Comparison of ENCODE assay signal across 10 cellular contexts in genomic region chr11:101128571-101129202, GRCh38. TPM values are rescaled to one million over a fixed set of nuclear protein-coding genes. Genes with fewer than 3 reads are reported as not detected.
DNase-seq lines count a peak whose midpoint lies in the region; ATAC-seq and TF ChIP-seq lines count a peak whose summit lies in the region.
"Had no signal": no experiment of that assay in that cellular context is flagged by ENCODE, and none has a peak within 500 bp of the region (broad histone marks: within the 10 kb centered on the region; RNA-seq: fewer than 3 reads in every experiment).

No MANE protein-coding gene starts in this region.

- ATAC-seq in activated CD8-positive, alpha-beta memory T cell treated with anti-CD3 and anti-CD28 coated beads, Interleukin-2, amount 10 ng/mL, durations not matched to agents 7 days and 5 days = no peak
- no peak for ATAC-seq in GM21360 (IDR thresholded peaks at IDR 0.05; ENCODE audit: unreplicated experiment)
- ATAC-seq in activated CD4-positive, alpha-beta T cell treated with anti-CD3 and anti-CD28 coated beads for 36 hours = no peak

- peak; percentile 40 for DNase-seq in activated CD8-positive, alpha-beta memory T cell treated with anti-CD3 and anti-CD28 coated beads, Interleukin-2, amount 50 U/mL, for 48 hours
- no peak for DNase-seq in activated CD8-positive, alpha-beta memory T cell treated with anti-CD3 and anti-CD28 coated beads, Interleukin-2, amount 10 ng/mL, durations not matched to agents 7 days and 5 days
- peak in 1 of 2 donors; percentile 6 for DNase-seq in cardiac muscle cell (ENCODE audit: low read depth in 1 of 2, low spot score in 1 of 2)
- DNase-seq in nephron progenitor cell = peak; percentile 24
- peak; percentile 48 to 50 for DNase-seq in uterus
- no peak for DNase-seq in AG08395 (ENCODE audit: low spot score)
- DNase-seq in activated CD4-positive, alpha-beta T cell treated with anti-CD3 and anti-CD28 coated beads for 36 hours = no peak
- DNase-seq: cortex of kidney, Karpas-422 had no signal

- peak; percentile 46 to 62 for TF ChIP-seq POLR2A in uterus (IDR thresholded peaks at IDR 0.05)

- H3K36me3 Mint-ChIP-seq in activated CD8-positive, alpha-beta memory T cell treated with anti-CD3 and anti-CD28 coated beads, Interleukin-2, amount 10 ng/mL, durations not matched to agents 7 days and 5 days = peaks cover 3% of the 10 kb centered on the region
- H3K36me3 Mint-ChIP-seq in nephron progenitor cell (ENCODE audit: low read depth) = no peaks in the 10 kb centered on the region
- no peaks in the 10 kb centered on the region for H3K36me3 Mint-ChIP-seq in activated CD4-positive, alpha-beta T cell treated with anti-CD3 and anti-CD28 coated beads for 36 hours (ENCODE audit: low read depth)

- H3K27ac ChIP-seq in cardiac muscle cell (no peak overlapping the region), uterus (peak overlapping the region; percentile 94 to 98)

- H3K27me3 ChIP-seq in cardiac muscle cell (peaks cover 100% of the 10 kb centered on the region), uterus (no peaks in the 10 kb centered on the region)

- H3K4me3 ChIP-seq in cardiac muscle cell (peak overlapping the region; percentile 40), uterus (peak overlapping the region; percentile 78 to 79)

- CTCF ChIA-PET in activated CD8-positive, alpha-beta memory T cell treated with anti-CD3 and anti-CD28 coated beads, Interleukin-2, amount 10 ng/mL, durations not matched to agents 7 days and 5 days (lab: Charles Lee) = no interaction called here
- CTCF ChIA-PET in activated CD4-positive, alpha-beta T cell treated with anti-CD3 and anti-CD28 coated beads for 36 hours (lab: Charles Lee) = no interaction called here

- H3K27me3 Mint-ChIP-seq in activated CD8-positive, alpha-beta memory T cell treated with anti-CD3 and anti-CD28 coated beads, Interleukin-2, amount 10 ng/mL, durations not matched to agents 7 days and 5 days = peaks cover 41% of the 10 kb centered on the region
- peaks cover 95% of the 10 kb centered on the region for H3K27me3 Mint-ChIP-seq in nephron progenitor cell (ENCODE audit: low read depth, poor library complexity)
- peaks cover 29% of the 10 kb centered on the region for H3K27me3 Mint-ChIP-seq in activated CD4-positive, alpha-beta T cell treated with anti-CD3 and anti-CD28 coated beads for 36 hours

- no peak overlapping the region for H3K27ac Mint-ChIP-seq in activated CD8-positive, alpha-beta memory T cell treated with anti-CD3 and anti-CD28 coated beads, Interleukin-2, amount 10 ng/mL, durations not matched to agents 7 days and 5 days
- H3K27ac Mint-ChIP-seq in nephron progenitor cell = no peak overlapping the region
- no peak overlapping the region for H3K27ac Mint-ChIP-seq in activated CD4-positive, alpha-beta T cell treated with anti-CD3 and anti-CD28 coated beads for 36 hours

- POLR2A ChIA-PET in activated CD4-positive, alpha-beta T cell treated with anti-CD3 and anti-CD28 coated beads for 36 hours (lab: Charles Lee) = no interaction called here

- H3K9me3 Mint-ChIP-seq in activated CD8-positive, alpha-beta memory T cell treated with anti-CD3 and anti-CD28 coated beads, Interleukin-2, amount 10 ng/mL, durations not matched to agents 7 days and 5 days (ENCODE audit: low read depth) = no peaks in the 10 kb centered on the region
- H3K9me3 Mint-ChIP-seq in nephron progenitor cell = no peaks in the 10 kb centered on the region
- H3K9me3 Mint-ChIP-seq in activated CD4-positive, alpha-beta T cell treated with anti-CD3 and anti-CD28 coated beads for 36 hours (ENCODE audit: low read depth) = peaks cover 4% of the 10 kb centered on the region

- TF ChIP-seq CTCF in cardiac muscle cell (IDR thresholded peaks at IDR 0.05; ENCODE audit: low read depth, low read length) (no peak), nephron progenitor cell (IDR thresholded peaks at IDR 0.05) (no peak), uterus (IDR thresholded peaks at IDR 0.05) (no peak)

- H3K4me1 ChIP-seq in cardiac muscle cell (ENCODE audit: low read depth) (no peaks in the 10 kb centered on the region), uterus (peaks cover 0 to 9% of the 10 kb centered on the region in 2 donors)

- H3K4me3 Mint-ChIP-seq in activated CD8-positive, alpha-beta memory T cell treated with anti-CD3 and anti-CD28 coated beads, Interleukin-2, amount 10 ng/mL, durations not matched to agents 7 days and 5 days = no peak overlapping the region
- H3K4me3 Mint-ChIP-seq in nephron progenitor cell = peak overlapping the region; percentile 77
- no peak overlapping the region for H3K4me3 Mint-ChIP-seq in activated CD4-positive, alpha-beta T cell treated with anti-CD3 and anti-CD28 coated beads for 36 hours

- H3K4me1 Mint-ChIP-seq in activated CD8-positive, alpha-beta memory T cell treated with anti-CD3 and anti-CD28 coated beads, Interleukin-2, amount 10 ng/mL, durations not matched to agents 7 days and 5 days = no peaks in the 10 kb centered on the region
- peaks cover 9% of the 10 kb centered on the region for H3K4me1 Mint-ChIP-seq in nephron progenitor cell
- peaks cover 3% of the 10 kb centered on the region for H3K4me1 Mint-ChIP-seq in activated CD4-positive, alpha-beta T cell treated with anti-CD3 and anti-CD28 coated beads for 36 hours

- H3K36me3 ChIP-seq in cardiac muscle cell (no peaks in the 10 kb centered on the region), uterus (no peaks in the 10 kb centered on the region)

- H3K9me3 ChIP-seq in cardiac muscle cell (ENCODE audit: low read depth) (no peaks in the 10 kb centered on the region), uterus (no peaks in the 10 kb centered on the region)

- intact Hi-C loops in uterus (cut with DNase I; ENCODE audit: low total_unique reads) = no loop called here
- intact Hi-C loops in activated CD4-positive, alpha-beta T cell treated with anti-CD3 and anti-CD28 coated beads for 36 hours (cut with DNase I, micrococcal nuclease) = no loop called here

RNA-seq across cellular contexts. Expression of gene PGR, which starts 0.9 kb away (rescaled TPM):
- not detected for total RNA-seq in activated CD8-positive, alpha-beta memory T cell treated with anti-CD3 and anti-CD28 coated beads, Interleukin-2, amount 10 ng/mL, durations not matched to agents 7 days and 5 days
- 0.04 TPM in 1 of 2 replicates, not detected in the other for total RNA-seq in cardiac muscle cell
- 0.18 TPM in 1 of 2 replicates, not detected in the other for polyA plus RNA-seq in cardiac muscle cell
- 100 to 1,000 TPM in 2 of 4 donors, 10 to 100 TPM in 2; 35.2 to 145 (median 108) TPM for total RNA-seq in uterus
- total RNA-seq in activated CD4-positive, alpha-beta T cell treated with anti-CD3 and anti-CD28 coated beads for 36 hours = not detected

Comparison
In these comparisons a context has a peak if more than half of its experiments do, and no peak if none do; other contexts are left out.
1. DNase-seq: peak in activated CD8-positive, alpha-beta memory T cell treated with anti-CD3 and anti-CD28 coated beads, Interleukin-2, amount 50 U/mL, for 48 hours (single experiment), nephron progenitor cell (single experiment) and uterus (2 of 2); none in activated CD8-positive, alpha-beta memory T cell treated with anti-CD3 and anti-CD28 coated beads, Interleukin-2, amount 10 ng/mL, durations not matched to agents 7 days and 5 days (single experiment), AG08395 (single experiment) and activated CD4-positive, alpha-beta T cell treated with anti-CD3 and anti-CD28 coated beads for 36 hours (single experiment).
2. RNA of gene PGR, which starts 0.9 kb away (total RNA-seq): 35.2 to 145 TPM in uterus; not detected in activated CD8-positive, alpha-beta memory T cell treated with anti-CD3 and anti-CD28 coated beads, Interleukin-2, amount 10 ng/mL, durations not matched to agents 7 days and 5 days, 0.04 TPM in cardiac muscle cell and not detected in activated CD4-positive, alpha-beta T cell treated with anti-CD3 and anti-CD28 coated beads for 36 hours; every median in the first group is over 10 times any median in the second.